Comparison of ENCODE assay signal across 12 cellular contexts in the genomic region with DNA sequence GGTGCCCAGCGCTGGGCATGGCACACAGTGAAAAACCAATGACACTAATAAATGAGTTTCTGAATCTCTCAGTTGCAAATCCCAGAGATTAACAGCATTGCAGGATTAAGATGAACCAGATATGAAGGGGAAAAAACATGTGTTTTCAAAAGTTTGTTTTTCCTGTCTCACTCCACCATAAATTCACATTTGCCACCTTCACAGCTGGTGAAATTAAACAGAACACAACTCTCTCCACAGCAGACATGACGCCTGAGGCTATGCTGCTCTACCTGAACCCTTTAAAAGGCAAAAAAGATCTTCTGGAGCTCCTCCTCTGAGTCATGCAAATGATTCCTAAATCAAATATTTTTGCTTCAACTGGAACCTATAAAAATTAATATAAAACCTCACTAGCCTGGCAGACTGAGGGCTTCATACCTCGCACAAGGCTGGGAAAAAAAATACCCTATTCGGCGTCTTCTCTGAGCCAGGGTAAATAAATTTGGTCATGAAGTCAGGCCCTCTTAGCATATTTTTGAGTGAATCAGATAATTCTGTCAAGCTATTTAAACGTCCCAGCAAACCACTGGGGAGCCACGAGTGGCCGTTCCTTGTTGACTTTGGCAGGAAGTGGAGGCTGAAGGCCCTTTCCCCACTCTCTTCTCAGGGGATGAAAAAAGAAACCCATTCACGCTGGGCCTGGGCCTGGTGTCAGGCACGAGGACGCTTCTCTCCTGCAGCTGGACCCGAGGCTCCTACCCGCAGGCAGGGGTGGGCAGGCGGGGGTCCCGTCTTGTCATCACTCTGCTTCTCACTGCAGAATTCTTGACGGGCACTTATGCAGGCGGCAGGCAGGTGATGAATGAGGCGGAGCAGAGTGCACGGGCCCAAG. TPM values are rescaled to one million over a fixed set of nuclear protein-coding genes. Genes with fewer than 3 reads are reported as not detected.
DNase-seq lines count a peak whose midpoint lies in the region; TF ChIP-seq lines count a peak whose summit lies in the region.
"Had no signal": no experiment of that assay in that cellular context is flagged by ENCODE, and none has a peak within 500 bp of the region (broad histone marks: within the 10 kb centered on the region; RNA-seq: fewer than 3 reads in every experiment).

No MANE protein-coding gene starts in this region.

- no peak overlapping the region for H3K27ac ChIP-seq in fibroblast of lung (ENCODE audit: insufficient read depth, low read length)
- H3K27ac ChIP-seq in rectal smooth muscle tissue (ENCODE audit: low read depth, low read length): peak overlapping the region; percentile 64
- no peak overlapping the region for H3K27ac ChIP-seq in CD4-positive, alpha-beta memory T cell (ENCODE audit: low read depth, low read length)

- no peaks in the 10 kb centered on the region for H3K9me3 Mint-ChIP-seq in CD4-positive, alpha-beta memory T cell
- H3K9me3 Mint-ChIP-seq in glutamatergic neuron (ENCODE audit: unreplicated experiment): no peaks in the 10 kb centered on the region
- H3K9me3 Mint-ChIP-seq: activated T-cell treated with anti-CD3 and anti-CD28 coated beads, Interleukin-2, amount 50 U/mL, for 24 hours; T-cell had no signal

- H3K9me3 ChIP-seq in fibroblast of lung (ENCODE audit: control insufficient read depth, insufficient read depth, low read depth, low read length): no peaks in the 10 kb centered on the region
- no peaks in the 10 kb centered on the region for H3K9me3 ChIP-seq in CD4-positive, alpha-beta memory T cell (ENCODE audit: control insufficient read depth in 1 of 2, low read length in 2 of 2)

- no peak overlapping the region for H2AFZ ChIP-seq in fibroblast of lung (ENCODE audit: low read length)

- H3K27me3 ChIP-seq in fibroblast of lung (ENCODE audit: control insufficient read depth, insufficient read depth, low read length) (no peaks in the 10 kb centered on the region), rectal smooth muscle tissue (ENCODE audit: control insufficient read depth, insufficient read depth, low read length) (no peaks in the 10 kb centered on the region)
- no peaks in the 10 kb centered on the region for H3K27me3 ChIP-seq in CD4-positive, alpha-beta memory T cell (ENCODE audit: insufficient read depth, low read length)

- no peaks in the 10 kb centered on the region for H3K79me2 ChIP-seq in fibroblast of lung (ENCODE audit: control insufficient read depth, insufficient read depth, low read length)

- TF ChIP-seq CTCF in fibroblast of lung (conservative IDR thresholded peaks at IDR 0.05 in 1 of 2, IDR thresholded peaks at IDR 0.05 in 1 of 2; ENCODE audit: low read depth in 1 of 2, low read length in 2 of 2) (no peak), glutamatergic neuron (IDR thresholded peaks at IDR 0.05; ENCODE audit: partially characterized antibody, unreplicated experiment) (no peak)

- no peak overlapping the region for H3K4me3 Mint-ChIP-seq in CD4-positive, alpha-beta memory T cell
- H3K4me3 Mint-ChIP-seq in glutamatergic neuron (ENCODE audit: unreplicated experiment): no peak overlapping the region
- H3K4me3 Mint-ChIP-seq: activated T-cell treated with anti-CD3 and anti-CD28 coated beads, Interleukin-2, amount 50 U/mL, for 24 hours; T-cell had no signal

- H3K4me3 ChIP-seq in fibroblast of lung (replicated peaks in 1 of 4; ENCODE audit: control extremely low read depth in 1 of 4, insufficient read depth in 1 of 4, low read depth in 3 of 4, low read length in 4 of 4): no peak overlapping the region
- no peak overlapping the region for H3K4me3 ChIP-seq in rectal smooth muscle tissue (ENCODE audit: low read length)
- H3K4me3 ChIP-seq in CD4-positive, alpha-beta memory T cell (ENCODE audit: low read length in 2 of 2): no peak overlapping the region

- intact Hi-C loops in CD4-positive, alpha-beta memory T cell (cut with micrococcal nuclease): no loop called here

- H3K4me1 ChIP-seq in fibroblast of lung (ENCODE audit: control insufficient read depth, extremely low read depth, insufficient read depth, low read length) (no peaks in the 10 kb centered on the region), rectal smooth muscle tissue (ENCODE audit: control insufficient read depth, insufficient read depth, low read length) (peaks cover 15% of the 10 kb centered on the region)
- H3K4me1 ChIP-seq in CD4-positive, alpha-beta memory T cell (ENCODE audit: insufficient read depth, low read length): no peaks in the 10 kb centered on the region

- DNase-seq in ELR (ENCODE audit: low read depth) (peak; percentile 21), NCI-H510A treated with DMSO at 0.1 percent for 48 hours (lab: John Stamatoyannopoulos, UW) (peak; percentile 82), fibroblast of lung (ENCODE audit: low read depth in 2 of 2) (peak; percentile 80 to 96), NCI-H2171 (lab: John Stamatoyannopoulos, UW) (no peak), dermis blood vessel endothelial cell (no peak), glutamatergic neuron (no peak)
- no peak for DNase-seq in CD4-positive, alpha-beta memory T cell
- DNase-seq: activated T-cell treated with anti-CD3 and anti-CD28 coated beads, Interleukin-2, amount 50 U/mL, for 24 hours; T-cell had no signal

- no peaks in the 10 kb centered on the region for H3K4me1 Mint-ChIP-seq in CD4-positive, alpha-beta memory T cell
- H3K4me1 Mint-ChIP-seq in glutamatergic neuron (ENCODE audit: low read depth, unreplicated experiment): peaks cover 31% of the 10 kb centered on the region
- H3K4me1 Mint-ChIP-seq: T-cell had no signal

- H3K27ac Mint-ChIP-seq in CD4-positive, alpha-beta memory T cell: no peak overlapping the region
- no peak overlapping the region for H3K27ac Mint-ChIP-seq in glutamatergic neuron (ENCODE audit: unreplicated experiment)
- H3K27ac Mint-ChIP-seq: activated T-cell treated with anti-CD3 and anti-CD28 coated beads, Interleukin-2, amount 50 U/mL, for 24 hours; T-cell had no signal

- POLR2A ChIA-PET in CD4-positive, alpha-beta memory T cell (lab: Charles Lee; ENCODE audit: partially characterized antibody): no interaction called here

- no peaks in the 10 kb centered on the region for H3K36me3 Mint-ChIP-seq in CD4-positive, alpha-beta memory T cell
- no peaks in the 10 kb centered on the region for H3K36me3 Mint-ChIP-seq in glutamatergic neuron (ENCODE audit: unreplicated experiment)
- H3K36me3 Mint-ChIP-seq: T-cell had no signal

- no peak overlapping the region for H3K9ac ChIP-seq in fibroblast of lung (ENCODE audit: insufficient read depth, low read length)
- no peak overlapping the region for H3K9ac ChIP-seq in rectal smooth muscle tissue (ENCODE audit: low read length)

- CTCF ChIA-PET in CD4-positive, alpha-beta memory T cell (lab: Charles Lee; ENCODE audit: partially characterized antibody): interaction anchor here (1.5 kb wide), 1 partner anchor 28 kb away, joined by 3 read pairs; no protein-coding TSS in a partner anchor

- no peaks in the 10 kb centered on the region for H3K36me3 ChIP-seq in fibroblast of lung (ENCODE audit: control insufficient read depth, insufficient read depth, low read length)
- H3K36me3 ChIP-seq in rectal smooth muscle tissue (ENCODE audit: control insufficient read depth, insufficient read depth, low read length): no peaks in the 10 kb centered on the region
- H3K36me3 ChIP-seq in CD4-positive, alpha-beta memory T cell (ENCODE audit: insufficient read depth, low read length): no peaks in the 10 kb centered on the region

- no peak overlapping the region for H3K4me2 ChIP-seq in fibroblast of lung (ENCODE audit: extremely low read depth, insufficient read depth, low read length)

- peaks cover 0 to 2% of the 10 kb centered on the region in 2 donors for H3K27me3 Mint-ChIP-seq in CD4-positive, alpha-beta memory T cell
- H3K27me3 Mint-ChIP-seq in glutamatergic neuron (ENCODE audit: unreplicated experiment): peaks cover 3% of the 10 kb centered on the region
- H3K27me3 Mint-ChIP-seq: activated T-cell treated with anti-CD3 and anti-CD28 coated beads, Interleukin-2, amount 50 U/mL, for 24 hours; T-cell had no signal

- no peaks in the 10 kb centered on the region for H4K20me1 ChIP-seq in fibroblast of lung (ENCODE audit: control insufficient read depth, extremely low read depth, insufficient read depth, low read length)

RNA-seq across cellular contexts. Expression of a gene that starts 53.0 kb away (rescaled TPM):
- total RNA-seq in fibroblast of lung (not detected in 2 replicates), dermis blood vessel endothelial cell (not detected in 2 replicates), glutamatergic neuron (ENCODE audit: unreplicated experiment) (not detected)
- not detected in 2 replicates for polyA plus RNA-seq in fibroblast of lung
- polyA plus RNA-seq in fibroblast of lung (2012): not detected in 2 replicates
- not detected in 2 replicates for polyA minus RNA-seq in fibroblast of lung (ENCODE audit: low replicate concordance)
- total RNA-seq in CD4-positive, alpha-beta memory T cell: not detected
- not detected for polyA plus RNA-seq in CD4-positive, alpha-beta memory T cell
- total RNA-seq: G401, lung microvascular endothelial cell, T-cell had no signal

Comparison
In these comparisons a context has a peak if more than half of its experiments do, and no peak if none do; other contexts are left out.
1. DNase-seq: peak in ELR (single experiment), NCI-H510A treated with DMSO at 0.1 percent for 48 hours (single experiment) and fibroblast of lung (2 of 2); none in CD4-positive, alpha-beta memory T cell (0 of 5), NCI-H2171 (single experiment), dermis blood vessel endothelial cell (single experiment) and glutamatergic neuron (single experiment).